In genomic region chr12:49984476-49984890, GRCh38 we compare ENCODE assay signal across 17 cellular contexts. TPM values are rescaled to one million over a fixed set of nuclear protein-coding genes. Genes with fewer than 3 reads are reported as not detected.
DNase-seq lines count a peak whose midpoint lies in the region; ATAC-seq and TF ChIP-seq lines count a peak whose summit lies in the region.
"Had no signal": no experiment of that assay in that cellular context is flagged by ENCODE, and none has a peak within 500 bp of the region (broad histone marks: within the 10 kb centered on the region; RNA-seq: fewer than 3 reads in every experiment).

No MANE protein-coding gene starts in this region.

- WGBS in thyroid gland, 2 donors, result 72 to 80% methylated on average over 5 of the region's 5 CpGs

- in situ Hi-C loops in gastrocnemius medialis (cut with MboI; ENCODE audit: low sequenced_read_pairs in 4 of 4), result no loop called here

- H3K27ac Mint-ChIP-seq in glutamatergic neuron (ENCODE audit: unreplicated experiment), result peak overlapping the region; percentile 97
- H3K27ac Mint-ChIP-seq: activated naive CD4-positive, alpha-beta T cell treated with anti-CD3 and anti-CD28 coated beads, Interleukin-2, amount 50 U/mL, for 72 hours; T-helper 1 cell treated with Interleukin-12 subunit alpha and Interleukin-12 subunit beta and Interleukin-4 antibody, amounts not matched to agents 30 μg/mL and 1 μg/mL, for 36 hours had no signal

- peaks cover 72% of the 10 kb centered on the region for H3K4me1 Mint-ChIP-seq in glutamatergic neuron (ENCODE audit: low read depth, unreplicated experiment)

- no peaks in the 10 kb centered on the region for H3K36me3 Mint-ChIP-seq in glutamatergic neuron (ENCODE audit: unreplicated experiment)

- intact Hi-C loops in thyroid gland (cut with DNase I), result no loop called here
- intact Hi-C loops in gastrocnemius medialis (cut with DNase I; ENCODE audit: low total_unique reads), result no loop called here

- H3K4me3 Mint-ChIP-seq in glutamatergic neuron (ENCODE audit: unreplicated experiment), result peak overlapping the region; percentile 69
- H3K4me3 Mint-ChIP-seq: T-helper 1 cell treated with Interleukin-12 subunit alpha and Interleukin-12 subunit beta and Interleukin-4 antibody, amounts not matched to agents 30 μg/mL and 1 μg/mL, for 36 hours had no signal

- H3K9me3 ChIP-seq in RWPE2 (ENCODE audit: severe bottlenecking) (no peaks in the 10 kb centered on the region), skeletal muscle satellite cell (replicated peaks; ENCODE audit: low read length) (no peaks in the 10 kb centered on the region), thyroid gland (no peaks in the 10 kb centered on the region), gastrocnemius medialis (no peaks in the 10 kb centered on the region)
- H3K9me3 ChIP-seq: heart right ventricle had no signal

- H3K27me3 Mint-ChIP-seq in glutamatergic neuron (ENCODE audit: unreplicated experiment), result peaks cover 12% of the 10 kb centered on the region

- peak overlapping the region; percentile 15 for H3K27ac ChIP-seq in RWPE2 (ENCODE audit: poor library complexity, severe bottlenecking)
- no peak overlapping the region for H3K27ac ChIP-seq in thyroid gland
- H3K27ac ChIP-seq in gastrocnemius medialis, result no peak overlapping the region
- H3K27ac ChIP-seq: epithelial cell of prostate had no signal

- peaks cover 12% of the 10 kb centered on the region for H3K9me3 Mint-ChIP-seq in glutamatergic neuron (ENCODE audit: unreplicated experiment)
- H3K9me3 Mint-ChIP-seq: activated naive CD4-positive, alpha-beta T cell treated with anti-CD3 and anti-CD28 coated beads, Interleukin-2, amount 50 U/mL, for 72 hours; T-helper 1 cell treated with Interleukin-12 subunit alpha and Interleukin-12 subunit beta and Interleukin-4 antibody, amounts not matched to agents 30 μg/mL and 1 μg/mL, for 36 hours had no signal

- no peak overlapping the region for H3K9ac ChIP-seq in skeletal muscle satellite cell (ENCODE audit: low read depth, low read length)

- TF ChIP-seq POLR2A in thyroid gland (IDR thresholded peaks at IDR 0.05), result no peak
- no peak for TF ChIP-seq POLR2A in gastrocnemius medialis (IDR thresholded peaks at IDR 0.05)

- no peak overlapping the region for H3K4me3 ChIP-seq in RWPE2 (ENCODE audit: severe bottlenecking)
- H3K4me3 ChIP-seq in skeletal muscle satellite cell (ENCODE audit: low read length), result no peak overlapping the region
- H3K4me3 ChIP-seq in thyroid gland (replicated peaks in 1 of 3), result no peak overlapping the region
- H3K4me3 ChIP-seq in gastrocnemius medialis, result no peak overlapping the region
- H3K4me3 ChIP-seq: heart right ventricle had no signal

- H3K4me1 ChIP-seq in RWPE2 (ENCODE audit: insufficient read depth, poor library complexity, severe bottlenecking) (peaks cover 4% of the 10 kb centered on the region), skeletal muscle satellite cell (ENCODE audit: control insufficient read depth, insufficient read depth, low read length) (peaks cover 25% of the 10 kb centered on the region), thyroid gland (no peaks in the 10 kb centered on the region), gastrocnemius medialis (peaks cover 0 to 5% of the 10 kb centered on the region in 2 donors)

- H3K27me3 ChIP-seq in RWPE2 (ENCODE audit: insufficient read depth, poor library complexity, severe bottlenecking) (no peaks in the 10 kb centered on the region), skeletal muscle satellite cell (ENCODE audit: control insufficient read depth, insufficient read depth, low read length) (no peaks in the 10 kb centered on the region), thyroid gland (no peaks in the 10 kb centered on the region), gastrocnemius medialis (no peaks in the 10 kb centered on the region)
- H3K27me3 ChIP-seq: heart right ventricle had no signal

- DNase-seq in DMS79 treated with DMSO at 0.1 percent for 48 hours (lab: John Stamatoyannopoulos, UW) (peak; percentile 36), DMS79 (lab: John Stamatoyannopoulos, UW) (no peak), RWPE2 (ENCODE audit: low spot score) (no peak), glutamatergic neuron (peak; percentile 51), thyroid gland (no peak), gastrocnemius medialis (no peak), NCI-H2081 treated with DMSO at 0.1 percent for 48 hours (lab: John Stamatoyannopoulos, UW) (no peak)
- DNase-seq: 8988T; heart right ventricle; left colon; stimulated activated CD4-positive, alpha-beta T cell treated with anti-CD3 and anti-CD28 coated beads, Interleukin-4, amount 100 ng/mL, for 1 hour had no signal

- peaks cover 13% of the 10 kb centered on the region for H3K36me3 ChIP-seq in RWPE2 (ENCODE audit: low read depth)
- peaks cover 15% of the 10 kb centered on the region for H3K36me3 ChIP-seq in skeletal muscle satellite cell (ENCODE audit: insufficient read depth, low read length)
- H3K36me3 ChIP-seq in thyroid gland, result no peaks in the 10 kb centered on the region
- no peaks in the 10 kb centered on the region for H3K36me3 ChIP-seq in gastrocnemius medialis

- ATAC-seq in RWPE2 (ENCODE audit: low read depth), result peak; percentile 13; the same call in 1 of the 3 replicates
- ATAC-seq in gastrocnemius medialis, result no peak

- H3K4me2 ChIP-seq in skeletal muscle satellite cell (ENCODE audit: low read length), result peak overlapping the region; percentile 64

- no peak for TF ChIP-seq CTCF in RWPE2 (IDR thresholded peaks at IDR 0.05; ENCODE audit: poor library complexity, severe bottlenecking)
- TF ChIP-seq CTCF in glutamatergic neuron (IDR thresholded peaks at IDR 0.05; ENCODE audit: partially characterized antibody, unreplicated experiment), result no peak
- no peak for TF ChIP-seq CTCF in thyroid gland (IDR thresholded peaks at IDR 0.05)
- no peak for TF ChIP-seq CTCF in gastrocnemius medialis (IDR thresholded peaks at IDR 0.05 in 4 of 5, conservative IDR thresholded peaks at IDR 0.05 in 1 of 5)

RNA-seq across cellular contexts. Expression of gene AQP6, which starts 11.7 kb away (rescaled TPM):
- total RNA-seq in glutamatergic neuron (ENCODE audit: unreplicated experiment), result 0.37 TPM
- total RNA-seq in skeletal muscle satellite cell (2012; rRNA removed), result not detected in 2 replicates
- total RNA-seq in thyroid gland, result not detected
- not detected for total RNA-seq in gastrocnemius medialis
- total RNA-seq: activated naive CD4-positive, alpha-beta T cell treated with anti-CD3 and anti-CD28 coated beads, Interleukin-2, amount 50 U/mL, for 72 hours; cardiac septum; heart right ventricle; left colon; myocyte had no signal

RNA-seq across cellular contexts. Expression of gene AQP5, which starts 22.8 kb away (rescaled TPM):
- total RNA-seq in glutamatergic neuron (ENCODE audit: unreplicated experiment) (not detected), thyroid gland (1 to 10 TPM in 3 of 4 donors, not detected in 1; 1.1 to 3.5 (median 2.0) TPM), gastrocnemius medialis (not detected)
- total RNA-seq in skeletal muscle satellite cell (2012; rRNA removed), result not detected in 2 replicates
- total RNA-seq: activated naive CD4-positive, alpha-beta T cell treated with anti-CD3 and anti-CD28 coated beads, Interleukin-2, amount 50 U/mL, for 72 hours; cardiac septum; left colon; myocyte had no signal

RNA-seq across cellular contexts. Expression of gene AQP2, which starts 33.9 kb away (rescaled TPM):
- total RNA-seq in glutamatergic neuron (ENCODE audit: unreplicated experiment) (not detected), thyroid gland (under 1 TPM in 1 of 4 donors, not detected in 3; 0.67 TPM), gastrocnemius medialis (not detected)
- total RNA-seq in skeletal muscle satellite cell (2012; rRNA removed), result not detected in 2 replicates
- total RNA-seq: activated naive CD4-positive, alpha-beta T cell treated with anti-CD3 and anti-CD28 coated beads, Interleukin-2, amount 50 U/mL, for 72 hours; cardiac septum; heart right ventricle; left colon; myocyte had no signal

RNA-seq across cellular contexts. Expression of gene RACGAP1, which starts 40.8 kb away (rescaled TPM):
- total RNA-seq in glutamatergic neuron (ENCODE audit: unreplicated experiment), result 47.1 TPM
- total RNA-seq in skeletal muscle satellite cell (2012; rRNA removed), result 36.5 and 60.9 TPM in 2 replicates
- total RNA-seq in thyroid gland, result 1 to 10 TPM; 4.0 to 7.2 (median 6.2) TPM
- total RNA-seq in gastrocnemius medialis, result 10 to 100 TPM in 1 of 4 donors, 1 to 10 TPM in 3; 5.6 to 13.3 (median 6.5) TPM

Comparison
In these comparisons a context has a peak if more than half of its experiments do, and no peak if none do; other contexts are left out.
1. DNase-seq: peak in DMS79 treated with DMSO at 0.1 percent for 48 hours (single experiment) and glutamatergic neuron (single experiment); none in DMS79 (single experiment), RWPE2 (single experiment), thyroid gland (0 of 2), gastrocnemius medialis (0 of 2) and NCI-H2081 treated with DMSO at 0.1 percent for 48 hours (single experiment).